28 cellular contexts compared by ENCODE assay signal in genomic region chr5:79888643-79889042, GRCh38.
"Had no signal": no experiment of that assay in that cellular context is flagged by ENCODE, and none has a peak within 500 bp of the region (broad histone marks: within the 10 kb centered on the region; RNA-seq: fewer than 3 reads in every experiment).

No MANE protein-coding gene starts in this region.

- DNase-seq: cortex of kidney; effector CD8-positive, alpha-beta T cell; effector memory CD8-positive, alpha-beta T cell; endodermal cell; erythroblast; esophagus squamous epithelium; foreskin fibroblast; foreskin melanocyte; gastrocnemius medialis; glutamatergic neuron; head of caudate nucleus; heart right ventricle; hippocampal formation; left cardiac atrium; left lung; left ventricle myocardium superior; lower lobe of right lung; mesenchymal stem cell; mucosa of descending colon; naive B cell; naive thymus-derived CD8-positive, alpha-beta T cell had no signal

- H3K4me1 Mint-ChIP-seq: endodermal cell had no signal

- H3K9me3 ChIP-seq: esophagus squamous epithelium, gastrocnemius medialis, lower lobe of right lung, mucosa of descending colon had no signal

- H3K36me3 ChIP-seq: esophagus squamous epithelium, gastrocnemius medialis, heart right ventricle, left lung, lower lobe of right lung had no signal

- H3K36me3 Mint-ChIP-seq: mesothelial cell of epicardium had no signal

- H3K27ac Mint-ChIP-seq: dendritic cell treated with granulocyte-macrophage colony-stimulating factor and Interleukin-4, amounts not matched to agents 40 ng/mL and 50 ng/mL, for 4 days; effector memory CD8-positive, alpha-beta T cell; endodermal cell; mesothelial cell of epicardium; naive B cell; naive thymus-derived CD8-positive, alpha-beta T cell had no signal

- FAIRE-seq: endometrium, islet of Langerhans, keratinocyte had no signal

- H3K27me3 ChIP-seq: gastrocnemius medialis, heart right ventricle had no signal

- H3K4me1 ChIP-seq: esophagus squamous epithelium, gastrocnemius medialis, left lung, lower lobe of right lung had no signal

- H3K4me3 ChIP-seq: esophagus squamous epithelium, gastrocnemius medialis, heart right ventricle, left lung, lower lobe of right lung, mucosa of descending colon had no signal

- ATAC-seq: effector memory CD8-positive, alpha-beta T cell; esophagus mucosa; gastrocnemius medialis; heart right ventricle; left cardiac atrium; left lung; left ventricle myocardium superior; lower lobe of right lung; mucosa of descending colon; naive thymus-derived CD8-positive, alpha-beta T cell had no signal

- H3K9me3 Mint-ChIP-seq: effector memory CD8-positive, alpha-beta T cell had no signal

- H3K27ac ChIP-seq: epithelial cell of prostate, esophagus squamous epithelium, gastrocnemius medialis, heart right ventricle, left lung, lower lobe of right lung had no signal

- H3K4me3 Mint-ChIP-seq: dendritic cell treated with granulocyte-macrophage colony-stimulating factor and Interleukin-4, amounts not matched to agents 40 ng/mL and 50 ng/mL, for 4 days; effector memory CD8-positive, alpha-beta T cell; endodermal cell; mesothelial cell of epicardium; naive thymus-derived CD8-positive, alpha-beta T cell had no signal
